In the genomic region with DNA sequence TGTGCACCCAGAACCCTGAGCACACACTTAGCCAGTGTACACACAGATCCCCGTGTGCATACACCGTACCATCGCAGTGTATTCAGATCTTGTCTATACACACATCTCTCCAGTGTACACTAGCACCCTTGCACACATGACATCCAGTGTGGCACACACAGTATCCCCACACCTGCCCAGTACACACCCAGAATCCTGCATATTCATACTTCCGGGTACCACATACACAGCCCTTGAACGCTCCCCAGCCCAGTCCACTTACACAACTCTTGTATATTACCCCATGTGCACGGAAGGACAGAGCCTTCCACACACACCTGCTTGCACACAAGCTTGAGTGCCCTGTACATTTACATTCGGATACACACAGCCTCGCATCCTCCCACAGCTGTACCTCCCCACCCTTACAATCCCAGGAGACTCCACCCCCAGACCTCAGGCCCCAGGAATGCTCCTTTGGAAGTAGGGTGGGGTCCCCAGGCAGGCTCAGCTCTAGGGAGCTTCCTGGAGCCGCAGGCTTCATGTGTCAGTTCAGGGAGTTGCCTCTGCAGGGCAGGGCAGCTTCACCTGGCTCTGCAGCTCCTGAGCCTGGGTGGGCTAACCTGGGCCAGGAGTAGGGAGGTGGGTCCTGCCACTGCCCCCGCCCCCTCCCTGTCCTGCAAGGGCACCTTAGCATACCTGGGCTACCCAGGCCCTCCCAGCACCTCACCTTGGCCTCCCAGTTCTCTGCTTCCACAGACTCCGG, we compare ENCODE assay signal across 8 cellular contexts. TPM values are rescaled to one million over a fixed set of nuclear protein-coding genes. Genes with fewer than 3 reads are reported as not detected.
A peak's percentile ranks its signal among the peaks of the same experiment; 100 is the strongest.
DNase-seq lines count a peak whose midpoint lies in the region; ATAC-seq and TF ChIP-seq lines count a peak whose summit lies in the region.

No MANE protein-coding gene starts in this region.

- peaks cover 34 to 56% (median 44%) of the 10 kb centered on the region in 3 donors for H3K4me1 Mint-ChIP-seq in T-cell

- no peak for TF ChIP-seq CTCF in hepatocyte (IDR thresholded peaks at IDR 0.05; ENCODE audit: poor library complexity)
- TF ChIP-seq CTCF in GM13976 (IDR thresholded peaks at IDR 0.05; ENCODE audit: borderline replicate concordance, control extremely low read depth, extremely low read depth, insufficient read depth, missing control alignments) = no peak

- no peak for ATAC-seq in T-cell (replicated peaks in 1 of 4)
- no peak for ATAC-seq in sciatic nerve

- peaks cover 72% of the 10 kb centered on the region for H3K79me2 ChIP-seq in hepatocyte

- no peaks in the 10 kb centered on the region for H3K36me3 ChIP-seq in hepatocyte (replicated peaks; ENCODE audit: insufficient read depth, low read depth)

- peak overlapping the region; percentile 44 to 71 for H3K27ac Mint-ChIP-seq in T-cell

- CTCF ChIA-PET in T-cell (lab: Charles Lee) = interaction anchor here (0.6 to 1.8 kb wide), 7 partner anchors 28 to 277 kb away, joined by 3 to 13 read pairs (median 7); no protein-coding TSS in a partner anchor

- H3K27me3 ChIP-seq in hepatocyte = no peaks in the 10 kb centered on the region

- in situ Hi-C loops in GM13976 (cut with MboI; ENCODE audit: low sequenced_read_pairs, unreplicated experiment) = no loop called here

- no peak overlapping the region for H2AFZ ChIP-seq in hepatocyte

- no peaks in the 10 kb centered on the region for H3K9me3 ChIP-seq in hepatocyte (ENCODE audit: low read depth)

- intact Hi-C loops in sciatic nerve (cut with DNase I) = no loop called here

- peak overlapping the region; percentile 69 for H3K4me2 ChIP-seq in hepatocyte

- 48% methylated on average over 10 of the region's 11 CpGs for WGBS in hepatocyte (ENCODE audit: low lambda C conversion rate, missing lambda C conversion rate)

- no peaks in the 10 kb centered on the region for H3K27me3 Mint-ChIP-seq in T-cell

- peaks cover 82% of the 10 kb centered on the region for H3K4me1 ChIP-seq in hepatocyte (ENCODE audit: insufficient read depth)

- peak overlapping the region; percentile 94 for H3K27ac ChIP-seq in hepatocyte

- POLR2A ChIA-PET in T-cell (lab: Charles Lee) = no interaction called here

- peaks cover 3% of the 10 kb centered on the region for H4K20me1 ChIP-seq in hepatocyte (ENCODE audit: insufficient read depth, poor library complexity, severe bottlenecking)

- no peaks in the 10 kb centered on the region for H3K9me3 Mint-ChIP-seq in T-cell

- DNase-seq in EL = peak; percentile 67
- DNase-seq in T-cell = no peak
- DNase-seq in hepatocyte (ENCODE audit: low spot score) = peak; percentile 85
- peak; percentile 58 for DNase-seq in sciatic nerve (ENCODE audit: low spot score)
- DNase-seq in stimulated activated CD4-positive, alpha-beta T cell treated with anti-CD3 and anti-CD28 coated beads, Interleukin-4, amount 100 ng/mL, for 1 hour = no peak
- DNase-seq in GM13976 (ENCODE audit: low spot score) = no peak
- DNase-seq in putamen (ENCODE audit: low spot score) = no peak
- no peak for DNase-seq in middle frontal gyrus (ENCODE audit: extremely low spot score, low spot score)

- no peaks in the 10 kb centered on the region for H3K9me2 ChIP-seq in hepatocyte (replicated peaks; ENCODE audit: insufficient read depth)

- no peak overlapping the region for H3K4me3 Mint-ChIP-seq in T-cell

- H3K36me3 Mint-ChIP-seq in T-cell = peaks cover 4% of the 10 kb centered on the region

- no peak overlapping the region for H3K4me3 ChIP-seq in hepatocyte

RNA-seq across cellular contexts. Expression of a gene that starts 46.2 kb away (rescaled TPM):
- total RNA-seq in T-cell = 10 to 100 TPM; 21.9 to 26.4 (median 23.1) TPM
- 6.7 and 13.3 TPM in 2 replicates for total RNA-seq in hepatocyte
- polyA plus RNA-seq in hepatocyte = 12.2 and 14.4 TPM in 2 replicates
- total RNA-seq in sciatic nerve = 61.9 TPM

Comparison
In these comparisons a context has a peak if more than half of its experiments do, and no peak if none do; other contexts are left out.
1. DNase-seq: peak in EL (single experiment), hepatocyte (single experiment) and sciatic nerve (single experiment); none in T-cell (0 of 34), stimulated activated CD4-positive, alpha-beta T cell treated with anti-CD3 and anti-CD28 coated beads, Interleukin-4, amount 100 ng/mL, for 1 hour (single experiment), GM13976 (single experiment), putamen (single experiment) and middle frontal gyrus (single experiment).